Comparison of ENCODE assay signal across 9 cellular contexts in genomic region chr7:66847879-66848810, GRCh38.
DNase-seq lines count a peak whose midpoint lies in the region; ATAC-seq and FAIRE-seq lines count a peak whose summit lies in the region.
"Had no signal": no experiment of that assay in that cellular context is flagged by ENCODE, and none has a peak within 500 bp of the region (broad histone marks: within the 10 kb centered on the region; RNA-seq: fewer than 3 reads in every experiment).

No MANE protein-coding gene starts in this region.

- peaks cover 2% of the 10 kb centered on the region for H3K27me3 Mint-ChIP-seq in activated CD8-positive, alpha-beta memory T cell treated with anti-CD3 and anti-CD28 coated beads, Interleukin-2, amount 10 ng/mL, durations not matched to agents 7 days and 5 days

- H3K4me3 Mint-ChIP-seq in activated CD8-positive, alpha-beta memory T cell treated with anti-CD3 and anti-CD28 coated beads, Interleukin-2, amount 10 ng/mL, durations not matched to agents 7 days and 5 days = no peak overlapping the region

- H3K4me1 Mint-ChIP-seq in activated CD8-positive, alpha-beta memory T cell treated with anti-CD3 and anti-CD28 coated beads, Interleukin-2, amount 10 ng/mL, durations not matched to agents 7 days and 5 days = peaks cover 28% of the 10 kb centered on the region

- ATAC-seq in activated CD8-positive, alpha-beta memory T cell treated with anti-CD3 and anti-CD28 coated beads, Interleukin-2, amount 10 ng/mL, durations not matched to agents 7 days and 5 days = no peak
- ATAC-seq in stimulated activated naive CD8-positive, alpha-beta T cell treated with anti-CD3 and anti-CD28 coated beads, Interleukin-15, Interleukin-2, amounts not matched to agents 100 U/mL and 50 U/mL, for 24 hours = no peak
- no peak for ATAC-seq in HG03439 (IDR thresholded peaks at IDR 0.05; ENCODE audit: unreplicated experiment)

- no peak for FAIRE-seq in RCC 7860 (lab: Jason Lieb, UNC)
- FAIRE-seq: TTC549 had no signal

- CTCF ChIA-PET in activated CD8-positive, alpha-beta memory T cell treated with anti-CD3 and anti-CD28 coated beads, Interleukin-2, amount 10 ng/mL, durations not matched to agents 7 days and 5 days (lab: Charles Lee) = no interaction called here

- no peak for DNase-seq in activated CD8-positive, alpha-beta memory T cell treated with anti-CD3 and anti-CD28 coated beads, Interleukin-2, amount 10 ng/mL, durations not matched to agents 7 days and 5 days
- DNase-seq in activated CD8-positive, alpha-beta memory T cell treated with anti-CD3 and anti-CD28 coated beads, Interleukin-2, amount 50 U/mL, for 48 hours = no peak
- DNase-seq in SKM-1 (lab: John Stamatoyannopoulos, UW; ENCODE audit: unreplicated experiment) (peak; percentile 15), fibroblast of the conjunctiva (ENCODE audit: low read depth) (peak; percentile 42), RCC 7860 (ENCODE audit: low spot score) (no peak), GOT3 (lab: John Stamatoyannopoulos, UW) (no peak)
- DNase-seq in stimulated activated naive CD8-positive, alpha-beta T cell treated with anti-CD3 and anti-CD28 coated beads, Interleukin-15, Interleukin-2, amounts not matched to agents 100 U/mL and 50 U/mL, for 24 hours = peak; percentile 29

- peak overlapping the region; percentile 65 for H3K27ac Mint-ChIP-seq in activated CD8-positive, alpha-beta memory T cell treated with anti-CD3 and anti-CD28 coated beads, Interleukin-2, amount 10 ng/mL, durations not matched to agents 7 days and 5 days

- peaks cover 2% of the 10 kb centered on the region for H3K36me3 Mint-ChIP-seq in activated CD8-positive, alpha-beta memory T cell treated with anti-CD3 and anti-CD28 coated beads, Interleukin-2, amount 10 ng/mL, durations not matched to agents 7 days and 5 days

- no peaks in the 10 kb centered on the region for H3K9me3 Mint-ChIP-seq in activated CD8-positive, alpha-beta memory T cell treated with anti-CD3 and anti-CD28 coated beads, Interleukin-2, amount 10 ng/mL, durations not matched to agents 7 days and 5 days (ENCODE audit: low read depth)

Comparison
In these comparisons a context has a peak if more than half of its experiments do, and no peak if none do; other contexts are left out.
1. DNase-seq: peak in SKM-1 (single experiment), fibroblast of the conjunctiva (single experiment) and stimulated activated naive CD8-positive, alpha-beta T cell treated with anti-CD3 and anti-CD28 coated beads, Interleukin-15, Interleukin-2, amounts not matched to agents 100 U/mL and 50 U/mL, for 24 hours (single experiment); none in activated CD8-positive, alpha-beta memory T cell treated with anti-CD3 and anti-CD28 coated beads, Interleukin-2, amount 10 ng/mL, durations not matched to agents 7 days and 5 days (single experiment), activated CD8-positive, alpha-beta memory T cell treated with anti-CD3 and anti-CD28 coated beads, Interleukin-2, amount 50 U/mL, for 48 hours (single experiment), RCC 7860 (single experiment) and GOT3 (single experiment).